In genomic region chrX:130224810-130225209, GRCh38 we compare ENCODE assay signal across 29 cellular contexts. TPM values are rescaled to one million over a fixed set of nuclear protein-coding genes. Genes with fewer than 3 reads are reported as not detected.
DNase-seq lines count a peak whose midpoint lies in the region; ATAC-seq and TF ChIP-seq lines count a peak whose summit lies in the region.
"Had no signal": no experiment of that assay in that cellular context is flagged by ENCODE, and none has a peak within 500 bp of the region (broad histone marks: within the 10 kb centered on the region; RNA-seq: fewer than 3 reads in every experiment).

No MANE protein-coding gene starts in this region.

- H3K4me3 ChIP-seq in fibroblast of pulmonary artery (replicated peaks; ENCODE audit: low read depth, low read length) (no peak overlapping the region), right cardiac atrium (ENCODE audit: low read length) (no peak overlapping the region)
- H3K4me3 ChIP-seq: gastroesophageal sphincter, GM23338, pancreas had no signal

- TF ChIP-seq CTCF in fibroblast of pulmonary artery (IDR thresholded peaks at IDR 0.05; ENCODE audit: low read length, missing control alignments), result no peak

- intact Hi-C loops in sciatic nerve (cut with DNase I) (no loop called here), right cardiac atrium (cut with DNase I) (no loop called here)

- no peaks in the 10 kb centered on the region for H3K27me3 ChIP-seq in right cardiac atrium (ENCODE audit: control insufficient read depth, insufficient read depth)
- H3K27me3 ChIP-seq: gastroesophageal sphincter, pancreas had no signal

- 87% methylated on average over 2 of the region's 2 CpGs for WGBS in right cardiac atrium

- no peaks in the 10 kb centered on the region for H3K4me1 ChIP-seq in right cardiac atrium (ENCODE audit: control insufficient read depth, insufficient read depth, low read length)
- H3K4me1 ChIP-seq: gastroesophageal sphincter, pancreas had no signal

- H3K27ac ChIP-seq in right cardiac atrium (ENCODE audit: low read length), result no peak overlapping the region
- H3K27ac ChIP-seq: gastroesophageal sphincter, KMS-11, pancreas had no signal

- peak; percentile 56 for DNase-seq in SIG-M5 treated with dmso at 0.1 percent for 504 hours (lab: John Stamatoyannopoulos, UW; ENCODE audit: unreplicated experiment)
- DNase-seq in SIG-M5 (lab: John Stamatoyannopoulos, UW), result no peak
- DNase-seq in amniotic epithelial cell (ENCODE audit: low read depth), result peak; percentile 81
- DNase-seq in fibroblast of pulmonary artery (ENCODE audit: low read depth), result peak; percentile 60
- DNase-seq in sciatic nerve (ENCODE audit: low spot score), result no peak
- no peak for DNase-seq in right cardiac atrium
- no peak for DNase-seq in NCI-H2227 treated with DMSO at 0.1 percent for 48 hours (lab: John Stamatoyannopoulos, UW)
- DNase-seq in NCI-H345 treated with DMSO at 0.1 percent for 48 hours (lab: John Stamatoyannopoulos, UW; ENCODE audit: unreplicated experiment), result no peak
- DNase-seq: 8988T; activated CD4-positive, alpha-beta T cell treated with anti-CD3 and anti-CD28 coated beads, Interleukin-2, amount 50 U/mL, for 48 hours; activated CD8-positive, alpha-beta memory T cell treated with anti-CD3 and anti-CD28 coated beads, Interleukin-2, amount 50 U/mL, for 4 hours; activated naive CD4-positive, alpha-beta T cell treated with anti-CD3 and anti-CD28 coated beads, Interleukin-2, amount 50 U/mL, for 16 hours; anterior cingulate cortex; central memory CD4-positive, alpha-beta T cell; dermis blood vessel endothelial cell; DMS53; islet precursor cell; NCI-H1092; NCI-H187 treated with DMSO at 0.1 percent for 48 hours; NCI-H774; nephron progenitor cell; pancreas; stimulated activated CD4-positive, alpha-beta T cell treated with anti-CD3 and anti-CD28 coated beads, Interleukin-12 subunit alpha, Interleukin-12 subunit beta, amount 100 ng/mL, for 4 hours; stimulated activated CD4-positive, alpha-beta T cell treated with anti-CD3 and anti-CD28 coated beads, Interleukin-4, amount 100 ng/mL, for 24 hours; stimulated activated naive CD4-positive, alpha-beta T cell treated with Interleukin-2 at 50 U/mL for 16 hours had no signal

- no peak for ATAC-seq in sciatic nerve
- no peak for ATAC-seq in right cardiac atrium
- ATAC-seq: gastroesophageal sphincter, GM23338, pancreas had no signal

- H3K9me3 ChIP-seq in right cardiac atrium (ENCODE audit: control insufficient read depth, low read length), result no peaks in the 10 kb centered on the region
- H3K9me3 ChIP-seq: gastroesophageal sphincter, pancreas had no signal

RNA-seq across cellular contexts. Expression of gene ZNF280C, which starts 43.9 kb away (rescaled TPM):
- total RNA-seq in sciatic nerve, result 5.5 TPM
- 1 to 10 TPM; 1.6 to 2.4 (median 2.1) TPM for total RNA-seq in right cardiac atrium
- 0.86 TPM for polyA plus RNA-seq in right cardiac atrium

RNA-seq across cellular contexts. Expression of gene RAB33A, which starts 53.0 kb away (rescaled TPM):
- total RNA-seq in sciatic nerve (not detected), right cardiac atrium (10 to 100 TPM in 3 of 4 donors, 1 to 10 TPM in 1; 9.8 to 21.9 (median 18.9) TPM)
- 11.3 TPM for polyA plus RNA-seq in right cardiac atrium
- total RNA-seq: HT-29 had no signal

RNA-seq across cellular contexts. Expression of gene AIFM1, which starts 59.2 kb away (rescaled TPM):
- total RNA-seq in sciatic nerve (15.7 TPM), right cardiac atrium (100 to 1,000 TPM in 1 of 4 donors, 10 to 100 TPM in 3; 82.0 to 102 (median 89.9) TPM)
- 129 TPM for polyA plus RNA-seq in right cardiac atrium

Comparison
In these comparisons a context has a peak if more than half of its experiments do, and no peak if none do; other contexts are left out.
1. DNase-seq: peak in SIG-M5 treated with dmso at 0.1 percent for 504 hours (single experiment), amniotic epithelial cell (single experiment) and fibroblast of pulmonary artery (single experiment); none in SIG-M5 (single experiment), sciatic nerve (single experiment), right cardiac atrium (0 of 3), NCI-H2227 treated with DMSO at 0.1 percent for 48 hours (single experiment) and NCI-H345 treated with DMSO at 0.1 percent for 48 hours (single experiment).